18 cellular contexts compared by ENCODE assay signal in genomic region chr3:131733086-131733841, GRCh38.
DNase-seq lines count a peak whose midpoint lies in the region; ATAC-seq, FAIRE-seq and TF ChIP-seq lines count a peak whose summit lies in the region.
"Had no signal": no experiment of that assay in that cellular context is flagged by ENCODE, and none has a peak within 500 bp of the region (broad histone marks: within the 10 kb centered on the region; RNA-seq: fewer than 3 reads in every experiment).

No MANE protein-coding gene starts in this region.

- peak overlapping the region; percentile 46 for H3K4me2 ChIP-seq in OCI-LY3 (ENCODE audit: low read length)
- H3K4me2 ChIP-seq: A549 had no signal

- peaks cover 2% of the 10 kb centered on the region for H3K4me1 Mint-ChIP-seq in activated CD4-positive, alpha-beta T cell treated with anti-CD3 and anti-CD28 coated beads, Interleukin-2, amount 10 ng/mL, durations not matched to agents 24 days and 14 days
- peaks cover 9 to 23% of the 10 kb centered on the region in 2 donors for H3K4me1 Mint-ChIP-seq in stimulated activated naive B cell treated with anti-CD40 and anti-IgM and Interleukin-4, amounts not matched to agents 10 μg/mL and 1 μg/mL and 100 μg/mL, for 72 hours
- H3K4me1 Mint-ChIP-seq: B cell, CD14-positive monocyte had no signal

- H3K4me1 ChIP-seq in OCI-LY3 (ENCODE audit: low read length): peaks cover 74% of the 10 kb centered on the region

- H3K4me3 ChIP-seq in OCI-LY3 (ENCODE audit: low read length): no peak overlapping the region
- H3K4me3 ChIP-seq: A549 had no signal

- no peaks in the 10 kb centered on the region for H4K20me1 ChIP-seq in OCI-LY3 (ENCODE audit: insufficient read depth, low read length)

- H3K9me3 Mint-ChIP-seq in activated CD4-positive, alpha-beta T cell treated with anti-CD3 and anti-CD28 coated beads, Interleukin-2, amount 10 ng/mL, durations not matched to agents 24 days and 14 days: peaks cover 3% of the 10 kb centered on the region
- peaks cover 0 to 3% of the 10 kb centered on the region in 2 donors for H3K9me3 Mint-ChIP-seq in stimulated activated naive B cell treated with anti-CD40 and anti-IgM and Interleukin-4, amounts not matched to agents 10 μg/mL and 1 μg/mL and 100 μg/mL, for 72 hours

- no peaks in the 10 kb centered on the region for H3K9me3 ChIP-seq in OCI-LY3 (ENCODE audit: insufficient read depth, low read length)
- H3K9me3 ChIP-seq: A549 had no signal

- no peak for TF ChIP-seq CTCF in OCI-LY3 (IDR thresholded peaks at IDR 0.05; ENCODE audit: low read depth, low read length)

- H3K27me3 Mint-ChIP-seq in activated CD4-positive, alpha-beta T cell treated with anti-CD3 and anti-CD28 coated beads, Interleukin-2, amount 10 ng/mL, durations not matched to agents 24 days and 14 days: no peaks in the 10 kb centered on the region
- H3K27me3 Mint-ChIP-seq in stimulated activated naive B cell treated with anti-CD40 and anti-IgM and Interleukin-4, amounts not matched to agents 10 μg/mL and 1 μg/mL and 100 μg/mL, for 72 hours: peaks cover 0 to 3% of the 10 kb centered on the region in 2 donors
- H3K27me3 Mint-ChIP-seq: B cell had no signal

- peak; percentile 15 for FAIRE-seq in GM18507 (lab: Jason Lieb, UNC)
- FAIRE-seq: A549 had no signal

- no peak overlapping the region for H3K4me3 Mint-ChIP-seq in activated CD4-positive, alpha-beta T cell treated with anti-CD3 and anti-CD28 coated beads, Interleukin-2, amount 10 ng/mL, durations not matched to agents 24 days and 14 days
- H3K4me3 Mint-ChIP-seq in stimulated activated naive B cell treated with anti-CD40 and anti-IgM and Interleukin-4, amounts not matched to agents 10 μg/mL and 1 μg/mL and 100 μg/mL, for 72 hours: no peak overlapping the region
- H3K4me3 Mint-ChIP-seq: B cell, CD14-positive monocyte had no signal

- no peaks in the 10 kb centered on the region for H3K27me3 ChIP-seq in OCI-LY3 (ENCODE audit: low read depth, low read length)

- ATAC-seq in stimulated activated naive B cell treated with anti-CD40 and anti-IgM and Interleukin-4, amounts not matched to agents 10 μg/mL and 1 μg/mL and 100 μg/mL, for 72 hours (replicated peaks): peak; percentile 20 to 49
- ATAC-seq: A549, SK-N-SH treated with all-trans-retinoic acid at 6 μM for 48 hours had no signal

- no peaks in the 10 kb centered on the region for H3K36me3 Mint-ChIP-seq in activated CD4-positive, alpha-beta T cell treated with anti-CD3 and anti-CD28 coated beads, Interleukin-2, amount 10 ng/mL, durations not matched to agents 24 days and 14 days (ENCODE audit: low read depth)
- H3K36me3 Mint-ChIP-seq in stimulated activated naive B cell treated with anti-CD40 and anti-IgM and Interleukin-4, amounts not matched to agents 10 μg/mL and 1 μg/mL and 100 μg/mL, for 72 hours: no peaks in the 10 kb centered on the region
- H3K36me3 Mint-ChIP-seq: CD14-positive monocyte had no signal

- peak overlapping the region; percentile 55; the same call in 1 of the 2 replicates for H2AFZ ChIP-seq in OCI-LY3 (ENCODE audit: low read depth, low read length)

- H3K79me2 ChIP-seq in OCI-LY3 (ENCODE audit: low read length): no peaks in the 10 kb centered on the region

- no peak overlapping the region for H3K27ac ChIP-seq in OCI-LY3 (ENCODE audit: low read length)
- H3K27ac ChIP-seq: A549, RWPE1 had no signal

- peak; percentile 49 for DNase-seq in activated CD4-positive, alpha-beta T cell treated with anti-CD3 and anti-CD28 coated beads, Interleukin-2, amount 10 ng/mL, durations not matched to agents 24 days and 14 days
- DNase-seq in activated CD4-positive, alpha-beta T cell treated with anti-CD3 and anti-CD28 coated beads for 48 hours: no peak
- DNase-seq in GM18507 (ENCODE audit: extremely low spot score, insufficient read length, low read depth): no peak
- no peak for DNase-seq in stimulated activated naive B cell treated with anti-CD40 and anti-IgM and Interleukin-4, amounts not matched to agents 10 μg/mL and 1 μg/mL and 100 μg/mL, for 72 hours
- DNase-seq in activated gamma-delta T cell treated with Interleukin-2 at 50 U/mL for 16 hours: no peak
- no peak for DNase-seq in stimulated activated CD8-positive, alpha-beta memory T cell treated with anti-CD3 and anti-CD28 coated beads, Interleukin-4, amount 100 ng/mL, for 48 hours
- DNase-seq: H7, Karpas-422, NCI-H1694, NCI-H226, NCI-H524 treated with DMSO at 0.1 percent for 48 hours, NCI-H82 had no signal

- no peak overlapping the region for H3K27ac Mint-ChIP-seq in activated CD4-positive, alpha-beta T cell treated with anti-CD3 and anti-CD28 coated beads, Interleukin-2, amount 10 ng/mL, durations not matched to agents 24 days and 14 days
- no peak overlapping the region for H3K27ac Mint-ChIP-seq in stimulated activated naive B cell treated with anti-CD40 and anti-IgM and Interleukin-4, amounts not matched to agents 10 μg/mL and 1 μg/mL and 100 μg/mL, for 72 hours
- H3K27ac Mint-ChIP-seq: B cell, CD14-positive monocyte had no signal

- intact Hi-C loops in activated CD4-positive, alpha-beta T cell treated with anti-CD3 and anti-CD28 coated beads, Interleukin-2, amount 10 ng/mL, durations not matched to agents 24 days and 14 days (cut with micrococcal nuclease): no loop called here

- H3K9ac ChIP-seq in OCI-LY3 (ENCODE audit: low read length): no peak overlapping the region

- no peaks in the 10 kb centered on the region for H3K36me3 ChIP-seq in OCI-LY3 (replicated peaks; ENCODE audit: low read depth, low read length)
